8 cellular contexts compared by ENCODE assay signal in genomic region chr14:54329082-54329695, GRCh38.
DNase-seq lines count a peak whose midpoint lies in the region; ATAC-seq and TF ChIP-seq lines count a peak whose summit lies in the region.

No MANE protein-coding gene starts in this region.

- TF ChIP-seq CTCF in breast epithelium (IDR thresholded peaks at IDR 0.05) (peak in 2 of 3 donors; percentile 54 to 63), transverse colon (IDR thresholded peaks at IDR 0.05) (peak; percentile 58 to 68 (median 62))

- H3K36me3 ChIP-seq in breast epithelium, result no peaks in the 10 kb centered on the region
- no peaks in the 10 kb centered on the region for H3K36me3 ChIP-seq in transverse colon

- WGBS in transverse colon (ENCODE audit: low coverage in 1 of 2), 2 donors, result 0 to 30% methylated on average over 5 to 11 of the region's 11 CpGs

- H3K4me1 ChIP-seq in breast epithelium (no peaks in the 10 kb centered on the region), transverse colon (peaks cover 0 to 29% (median 7%) of the 10 kb centered on the region in 4 donors)

- H3K9me3 ChIP-seq in breast epithelium, result no peaks in the 10 kb centered on the region
- H3K9me3 ChIP-seq in transverse colon, result no peaks in the 10 kb centered on the region

- H3K27ac ChIP-seq in breast epithelium, result no peak overlapping the region
- no peak overlapping the region for H3K27ac ChIP-seq in transverse colon

- no peak for TF ChIP-seq EP300 in transverse colon (IDR thresholded peaks at IDR 0.05; ENCODE audit: low read depth)

- TF ChIP-seq POLR2A in breast epithelium (IDR thresholded peaks at IDR 0.05) (no peak), transverse colon (IDR thresholded peaks at IDR 0.05) (no peak)

- DNase-seq in NCI-H1417 (lab: John Stamatoyannopoulos, UW), result peak; percentile 31 to 63 (median 62)
- DNase-seq in NCI-H1417 treated with DMSO at 0.1 percent for 48 hours (lab: John Stamatoyannopoulos, UW), result no peak
- peak; percentile 7 for DNase-seq in NCI-H774 (lab: John Stamatoyannopoulos, UW)
- DNase-seq in breast epithelium (ENCODE audit: low spot score in 2 of 2), result no peak
- DNase-seq in kidney glomerular epithelial cell (lab: John Stamatoyannopoulos, UW), result peak; percentile 45
- DNase-seq in transverse colon, result peak; percentile 34

- peak; percentile 73 for ATAC-seq in HG03175 (IDR thresholded peaks at IDR 0.05; ENCODE audit: unreplicated experiment)
- no peak for ATAC-seq in activated CD4-positive, CD25-positive, alpha-beta regulatory T cell treated with anti-CD3 and anti-CD28 coated beads, Interleukin-2, amount 50 U/mL, for 24 hours

- in situ Hi-C loops in transverse colon (cut with MboI; ENCODE audit: low pct_ligation_motif_present in 1 of 4, low pct_unique_long_range_greater_than_20kb in 1 of 4, low sequenced_read_pairs in 3 of 4), result loop anchor here (25.0 kb wide), 4 partner anchors 367 to 1042 kb away; partner anchors contain the start of gene BMP4 (in 1 of the 4)

- H3K4me3 ChIP-seq in breast epithelium (no peak overlapping the region), transverse colon (no peak overlapping the region)

- H3K27me3 ChIP-seq in breast epithelium (no peaks in the 10 kb centered on the region), transverse colon (no peaks in the 10 kb centered on the region)

- intact Hi-C loops in breast epithelium (cut with DNase I; ENCODE audit: low total_unique reads) (no loop called here), transverse colon (cut with DNase I; ENCODE audit: low total_unique reads) (no loop called here)

Comparison
In these comparisons a context has a peak if more than half of its experiments do, and no peak if none do; other contexts are left out.
1. DNase-seq: peak in NCI-H1417 (3 of 3), NCI-H774 (single experiment), kidney glomerular epithelial cell (single experiment) and transverse colon (single experiment); none in NCI-H1417 treated with DMSO at 0.1 percent for 48 hours (single experiment) and breast epithelium (0 of 2).